Comparison of ENCODE assay signal across 26 cellular contexts in the genomic region with DNA sequence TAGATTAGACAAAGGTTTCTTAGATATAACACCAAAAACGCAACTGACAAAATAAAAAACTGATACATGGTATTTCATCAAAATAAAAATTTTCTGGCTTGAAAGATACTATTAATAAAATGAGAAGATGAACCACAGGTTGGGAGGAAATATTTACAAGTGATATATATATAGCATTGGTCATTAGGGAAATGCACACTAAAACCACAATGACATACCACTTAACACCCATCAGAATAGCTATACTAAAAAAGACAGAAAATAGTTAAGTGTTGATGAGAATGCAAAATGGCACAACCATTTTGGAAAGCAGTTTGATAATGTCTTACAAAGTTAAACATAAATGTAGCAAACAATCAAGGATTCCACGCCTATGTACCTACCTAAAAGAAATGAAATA.
"Had no signal": no experiment of that assay in that cellular context is flagged by ENCODE, and none has a peak within 500 bp of the region (broad histone marks: within the 10 kb centered on the region; RNA-seq: fewer than 3 reads in every experiment).

No MANE protein-coding gene starts in this region.

- H3K9ac ChIP-seq: neural progenitor cell had no signal

- H3K36me3 ChIP-seq: left ventricle myocardium inferior, neural progenitor cell, neutrophil, ovary, right atrium auricular region, right lobe of liver, suprapubic skin, thoracic aorta, tibial artery, upper lobe of right lung had no signal

- H3K4me3 ChIP-seq: left ventricle myocardium inferior, lung, neural progenitor cell, ovary, right atrium auricular region, right lobe of liver, skin epidermis, suprapubic skin, thoracic aorta, tibial artery, upper lobe of right lung had no signal

- FAIRE-seq: keratinocyte, urothelium cell line had no signal

- DNase-seq: hippocampal formation; left ventricle myocardium inferior; mesendoderm; naive B cell; natural killer cell; nephron progenitor cell; occipital lobe; ovary; right lobe of liver; stimulated activated CD4-positive, alpha-beta T cell treated with anti-CD3 and anti-CD28 coated beads, Interleukin-12 subunit alpha, Interleukin-12 subunit beta, amount 100 ng/mL, for 4 hours; stimulated activated CD4-positive, alpha-beta T cell treated with anti-CD3 and anti-CD28 coated beads, Interleukin-15, amount 100 ng/mL, for 24 hours; stimulated activated CD4-positive, alpha-beta T cell treated with anti-CD3 and anti-CD28 coated beads, Interleukin-2, amount 100 ng/mL, for 24 hours; stimulated activated CD4-positive, alpha-beta T cell treated with anti-CD3 and anti-CD28 coated beads, Interleukin-4, amount 100 ng/mL, for 1 hour; stimulated activated naive CD4-positive, alpha-beta T cell; tibial artery; trophoblast cell; upper lobe of right lung had no signal

- H3K27ac ChIP-seq: neural progenitor cell, neutrophil, ovary, right lobe of liver, skin epidermis, suprapubic skin, thoracic aorta, tibial artery, upper lobe of right lung had no signal

- H3K9me3 ChIP-seq: left ventricle myocardium inferior, neutrophil, ovary, right atrium auricular region, right lobe of liver, suprapubic skin, thoracic aorta, tibial artery, upper lobe of right lung had no signal

- H3K4me1 ChIP-seq: neural progenitor cell, suprapubic skin, upper lobe of right lung had no signal

- H2AFZ ChIP-seq: neural progenitor cell had no signal

- H3K27me3 ChIP-seq: neural progenitor cell, neutrophil, ovary, right atrium auricular region, right lobe of liver, suprapubic skin, tibial artery, upper lobe of right lung had no signal

- ATAC-seq: right lobe of liver, upper lobe of right lung had no signal

- H3K4me2 ChIP-seq: neural progenitor cell had no signal
